In the genomic region with DNA sequence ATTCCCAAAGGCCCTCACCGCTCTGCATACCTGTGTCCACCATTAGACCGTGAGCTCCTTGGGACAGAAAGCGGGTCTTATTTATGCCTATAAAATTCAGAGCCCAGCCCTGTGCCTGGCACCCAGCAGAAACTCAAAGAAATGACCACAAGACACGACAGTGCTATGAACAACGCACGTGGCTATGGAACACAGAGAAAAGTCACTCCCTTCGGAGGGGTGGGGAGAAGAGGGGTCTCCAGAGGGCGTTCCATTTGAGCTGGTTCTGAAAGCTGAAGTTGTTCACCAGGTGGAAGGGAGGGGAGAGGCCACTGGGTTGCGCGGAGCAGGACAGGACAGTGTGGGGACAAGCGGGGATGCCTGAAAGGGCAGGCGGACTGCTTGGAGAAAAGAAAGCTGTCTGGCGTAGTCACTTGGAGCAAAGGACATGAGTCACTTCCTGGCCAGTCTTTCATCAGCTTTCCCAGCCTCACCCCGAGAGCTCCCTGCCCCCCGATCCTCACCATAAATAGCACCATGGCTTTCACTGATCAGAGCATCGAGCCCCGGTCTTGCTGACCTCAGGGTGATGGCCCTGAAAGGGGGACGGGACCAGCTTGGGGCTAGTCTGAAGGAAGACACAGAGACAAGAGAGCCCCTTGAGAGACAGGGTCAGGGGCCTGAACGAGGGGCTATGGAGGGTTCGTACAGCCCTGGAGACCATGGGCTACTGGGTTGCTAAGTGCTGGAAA, we compare ENCODE assay signal across 8 cellular contexts. TPM values are rescaled to one million over a fixed set of nuclear protein-coding genes. Genes with fewer than 3 reads are reported as not detected.
A peak's percentile ranks its signal among the peaks of the same experiment; 100 is the strongest.
DNase-seq lines count a peak whose midpoint lies in the region; ATAC-seq and TF ChIP-seq lines count a peak whose summit lies in the region.

No MANE protein-coding gene starts in this region.

- H3K4me2 ChIP-seq in PC-9 = peak overlapping the region; percentile 73

- H3K36me3 ChIP-seq in PC-9 (ENCODE audit: low read depth) (no peaks in the 10 kb centered on the region), left lung (peaks cover 0 to 52% of the 10 kb centered on the region in 2 donors)

- no peaks in the 10 kb centered on the region for H3K9me2 ChIP-seq in PC-9 (ENCODE audit: insufficient read depth)

- H3K4me1 Mint-ChIP-seq in stimulated activated naive CD8-positive, alpha-beta T cell treated with anti-CD3 and anti-CD28 coated beads, Interleukin-15, Interleukin-2, amounts not matched to agents 100 ng/mL and 50 ng/mL, for 24 hours (ENCODE audit: low read depth) = peaks cover 67% of the 10 kb centered on the region

- H3K4me1 ChIP-seq in PC-9 (replicated peaks; ENCODE audit: insufficient read depth) = peaks cover 26% of the 10 kb centered on the region
- H3K4me1 ChIP-seq in left lung = peaks cover 24 to 58% of the 10 kb centered on the region in 2 donors

- BruUV-seq in PC-9 (replicated peaks; lab: Mats Ljungman, UMichigan) = no TSS peak

- H2AFZ ChIP-seq in PC-9 = no peak overlapping the region

- H3F3A ChIP-seq in PC-9 (ENCODE audit: insufficient read depth, low read depth) = no peaks in the 10 kb centered on the region; the same call in 1 of the 2 replicates

- no peaks in the 10 kb centered on the region for H3K27me3 Mint-ChIP-seq in stimulated activated naive CD8-positive, alpha-beta T cell treated with anti-CD3 and anti-CD28 coated beads, Interleukin-15, Interleukin-2, amounts not matched to agents 100 ng/mL and 50 ng/mL, for 24 hours

- H3K79me2 ChIP-seq in PC-9 (ENCODE audit: low read depth) = no peaks in the 10 kb centered on the region

- TF ChIP-seq CTCF in PC-9 (conservative IDR thresholded peaks at IDR 0.05) = no peak
- TF ChIP-seq CTCF in choroid plexus epithelial cell (conservative IDR thresholded peaks at IDR 0.05; ENCODE audit: low read depth, low read length) = no peak
- no peak for TF ChIP-seq CTCF in left lung (IDR thresholded peaks at IDR 0.05)

- H3K36me3 Mint-ChIP-seq in stimulated activated naive CD8-positive, alpha-beta T cell treated with anti-CD3 and anti-CD28 coated beads, Interleukin-15, Interleukin-2, amounts not matched to agents 100 ng/mL and 50 ng/mL, for 24 hours (ENCODE audit: low read depth) = peaks cover 69% of the 10 kb centered on the region

- intact Hi-C loops in PC-9 (cut with micrococcal nuclease; ENCODE audit: unreplicated experiment) = loop anchor here (2.0 to 10.0 kb wide), 3 partner anchors 63 to 1153 kb away; no protein-coding TSS in a partner anchor
- intact Hi-C loops in left lung (cut with DNase I) = loop anchor here (10.0 kb wide), 2 partner anchors 73 to 103 kb away; no protein-coding TSS in a partner anchor

- H4K20me1 ChIP-seq in PC-9 (ENCODE audit: insufficient read depth) = no peaks in the 10 kb centered on the region

- H3K27me3 ChIP-seq in PC-9 (ENCODE audit: insufficient read depth, low read depth) (no peaks in the 10 kb centered on the region), left lung (no peaks in the 10 kb centered on the region)

- H3K4me3 ChIP-seq in PC-9 = no peak overlapping the region
- H3K4me3 ChIP-seq in choroid plexus epithelial cell (ENCODE audit: low read depth, low read length) = no peak overlapping the region
- H3K4me3 ChIP-seq in left lung = peak overlapping the region in 1 of 2 donors; percentile 8

- H3K27ac ChIP-seq in PC-9 = peak overlapping the region; percentile 96
- peak overlapping the region; percentile 75 to 79 for H3K27ac ChIP-seq in left lung

- peak overlapping the region; percentile 93 for H3K27ac Mint-ChIP-seq in stimulated activated naive CD8-positive, alpha-beta T cell treated with anti-CD3 and anti-CD28 coated beads, Interleukin-15, Interleukin-2, amounts not matched to agents 100 ng/mL and 50 ng/mL, for 24 hours

- H3K9me3 ChIP-seq in PC-9 (ENCODE audit: insufficient read depth, low read depth) (no peaks in the 10 kb centered on the region), left lung (no peaks in the 10 kb centered on the region)

- DNase-seq in ELF-1 (ENCODE audit: low read depth, low spot score) = peak; percentile 36
- DNase-seq in PC-9 = peak; percentile 77 to 82
- DNase-seq in choroid plexus epithelial cell (ENCODE audit: low read depth) = peak; percentile 91
- DNase-seq in left lung = peak in 1 of 2 donors; percentile 71
- DNase-seq in T-helper 9 cell = no peak

- POLR2A ChIA-PET in PC-9 (lab: Charles Lee; ENCODE audit: unreplicated experiment) = interaction anchor here (0.5 to 0.8 kb wide), 7 partner anchors 33 to 600 kb away, joined by 3 to 6 read pairs (median 3); a partner anchor contains a TSS

- H3K4me3 Mint-ChIP-seq in stimulated activated naive CD8-positive, alpha-beta T cell treated with anti-CD3 and anti-CD28 coated beads, Interleukin-15, Interleukin-2, amounts not matched to agents 100 ng/mL and 50 ng/mL, for 24 hours = peak overlapping the region; percentile 55

- no peaks in the 10 kb centered on the region for H3K9me3 Mint-ChIP-seq in stimulated activated naive CD8-positive, alpha-beta T cell treated with anti-CD3 and anti-CD28 coated beads, Interleukin-15, Interleukin-2, amounts not matched to agents 100 ng/mL and 50 ng/mL, for 24 hours

- CTCF ChIA-PET in PC-9 (lab: Charles Lee) = interaction anchor here (0.8 to 1.7 kb wide), 4 partner anchors 8 to 108 kb away, joined by 3 to 13 read pairs (median 6); no protein-coding TSS in a partner anchor

- TF ChIP-seq POLR2A in GM18505 (IDR thresholded peaks at IDR 0.05; ENCODE audit: borderline replicate concordance, extremely low read depth, insufficient read depth, insufficient read length) = no peak

- ATAC-seq in left lung (peak; percentile 76), GM18505 (IDR thresholded peaks at IDR 0.05; ENCODE audit: unreplicated experiment) (no peak), HG02759 (IDR thresholded peaks at IDR 0.05; ENCODE audit: unreplicated experiment) (no peak)

RNA-seq across cellular contexts. Expression of a gene that starts 28.5 kb away (rescaled TPM):
- total RNA-seq in PC-9 (2021) = 80.8 and 82.1 TPM in 2 replicates
- 100 to 1,000 TPM in 1 of 2 donors, 10 to 100 TPM in 1; 91.7 to 107 TPM for total RNA-seq in left lung
